13 cellular contexts compared by ENCODE assay signal in the genomic region with DNA sequence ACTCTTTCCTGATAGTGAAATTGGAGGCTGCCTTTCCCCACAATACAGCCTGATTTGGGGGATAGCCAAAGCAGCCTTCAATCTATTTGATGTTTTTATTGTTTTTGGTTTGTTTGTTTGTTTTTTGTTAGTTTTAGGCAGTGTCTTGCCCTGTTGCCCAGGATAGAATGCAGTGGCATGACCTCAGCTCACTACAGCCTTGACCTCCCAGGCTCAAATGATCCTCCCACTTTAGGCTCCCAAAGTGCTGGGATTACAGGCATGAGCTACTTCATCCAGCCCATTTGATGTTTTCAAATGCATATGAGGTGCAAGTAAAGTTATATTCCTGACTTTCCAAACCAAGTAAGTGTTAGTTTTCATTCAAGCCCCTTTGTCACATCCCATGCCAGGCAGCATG. TPM values are rescaled to one million over a fixed set of nuclear protein-coding genes. Genes with fewer than 3 reads are reported as not detected.
DNase-seq lines count a peak whose midpoint lies in the region; ATAC-seq and TF ChIP-seq lines count a peak whose summit lies in the region.
"Had no signal": no experiment of that assay in that cellular context is flagged by ENCODE, and none has a peak within 500 bp of the region (broad histone marks: within the 10 kb centered on the region; RNA-seq: fewer than 3 reads in every experiment).

No MANE protein-coding gene starts in this region.

- ATAC-seq in GM23338 (peak; percentile 29; the same call in 1 of the 3 replicates), HG03565 (IDR thresholded peaks at IDR 0.05; ENCODE audit: unreplicated experiment) (no peak)

- H2AFZ ChIP-seq in GM23338 = peak overlapping the region; percentile 86
- 0 out of 2 replicates have a peak overlapping the region, but pooled peaks have one; percentile 33 for H2AFZ ChIP-seq in Loucy (ENCODE audit: low read length)

- H3F3A ChIP-seq in GM23338 (replicated peaks; ENCODE audit: low read depth) = no peaks in the 10 kb centered on the region
- H3F3A ChIP-seq in Loucy (ENCODE audit: low read depth) = no peaks in the 10 kb centered on the region

- no peaks in the 10 kb centered on the region for H3K9me3 ChIP-seq in Loucy (ENCODE audit: insufficient read depth, low read depth, low read length)

- H3K4me1 ChIP-seq in GM23338 (ENCODE audit: insufficient read depth) = peaks cover 29% of the 10 kb centered on the region
- H3K4me1 ChIP-seq in Loucy (ENCODE audit: insufficient read depth, low read length, poor library complexity, severe bottlenecking) = no peaks in the 10 kb centered on the region

- H4K20me1 ChIP-seq in GM23338 (replicated peaks; ENCODE audit: insufficient read depth) = no peaks in the 10 kb centered on the region
- no peaks in the 10 kb centered on the region for H4K20me1 ChIP-seq in Loucy (ENCODE audit: insufficient read depth, low read length, poor library complexity, severe bottlenecking)

- no peak overlapping the region for H3K27ac Mint-ChIP-seq in GM23338
- H3K27ac Mint-ChIP-seq in neural crest cell (ENCODE audit: unreplicated experiment) = peak overlapping the region; percentile 2
- H3K27ac Mint-ChIP-seq: CD4-positive, alpha-beta memory T cell had no signal

- H3K79me2 ChIP-seq in GM23338 (replicated peaks; ENCODE audit: insufficient read depth) (no peaks in the 10 kb centered on the region), Loucy (ENCODE audit: insufficient read depth, low read length) (no peaks in the 10 kb centered on the region)

- no peak overlapping the region for H3K27ac ChIP-seq in GM23338 (ENCODE audit: low read depth)

- H3K4me3 ChIP-seq in GM23338 = no peak overlapping the region
- no peak overlapping the region for H3K4me3 ChIP-seq in Loucy (ENCODE audit: low read length, poor library complexity, severe bottlenecking)

- no peak for DNase-seq in GM23338 (ENCODE audit: low spot score)
- DNase-seq in neural crest cell (ENCODE audit: low read depth, low spot score) = no peak
- no peak for DNase-seq in effector CD8-positive, alpha-beta T cell (lab: John Stamatoyannopoulos, UW)
- no peak for DNase-seq in central memory CD4-positive, alpha-beta T cell
- DNase-seq: C1 segment of cervical spinal cord; CD4-positive, alpha-beta memory T cell; COR-L47; DMS153; DND-41; H7; HCEC 1CT had no signal

- H3K36me3 Mint-ChIP-seq in GM23338 (ENCODE audit: low read depth) (no peaks in the 10 kb centered on the region), neural crest cell (ENCODE audit: low read depth) (no peaks in the 10 kb centered on the region)
- H3K36me3 Mint-ChIP-seq: CD4-positive, alpha-beta memory T cell had no signal

- H3K36me3 ChIP-seq in GM23338 (ENCODE audit: insufficient read depth) (no peaks in the 10 kb centered on the region), Loucy (ENCODE audit: insufficient read depth, low read length) (no peaks in the 10 kb centered on the region)

- H3K4me1 Mint-ChIP-seq in GM23338 (peaks cover 30% of the 10 kb centered on the region), neural crest cell (peaks cover 32% of the 10 kb centered on the region)
- H3K4me1 Mint-ChIP-seq: CD4-positive, alpha-beta memory T cell had no signal

- H3K9me3 Mint-ChIP-seq in GM23338 (no peaks in the 10 kb centered on the region), neural crest cell (no peaks in the 10 kb centered on the region)
- H3K9me3 Mint-ChIP-seq: CD4-positive, alpha-beta memory T cell had no signal

- H3K27me3 ChIP-seq in GM23338 (ENCODE audit: insufficient read depth) (no peaks in the 10 kb centered on the region), Loucy (ENCODE audit: insufficient read depth, low read length, poor library complexity, severe bottlenecking) (no peaks in the 10 kb centered on the region)

- H3K4me2 ChIP-seq in GM23338 = peak overlapping the region; percentile 57; the same call in 1 of the 2 replicates
- no peak overlapping the region for H3K4me2 ChIP-seq in Loucy (ENCODE audit: low read depth, low read length, poor library complexity, severe bottlenecking)

- H3K4me3 Mint-ChIP-seq in GM23338 (no peak overlapping the region), neural crest cell (no peak overlapping the region)
- H3K4me3 Mint-ChIP-seq: CD4-positive, alpha-beta memory T cell had no signal

- H3K9me2 ChIP-seq in GM23338 (ENCODE audit: insufficient read depth) = no peaks in the 10 kb centered on the region
- H3K9me2 ChIP-seq in Loucy (replicated peaks; ENCODE audit: low read depth, low read length) = no peaks in the 10 kb centered on the region

- H3K27me3 Mint-ChIP-seq in GM23338 (ENCODE audit: insufficient read depth, low read depth, poor library complexity) (peaks cover 3% of the 10 kb centered on the region), neural crest cell (ENCODE audit: low read depth) (no peaks in the 10 kb centered on the region)

- no peak overlapping the region for H3K9ac ChIP-seq in Loucy (ENCODE audit: low read depth, low read length, poor library complexity, severe bottlenecking)

- TF ChIP-seq CTCF in GM23338 (conservative IDR thresholded peaks at IDR 0.05; ENCODE audit: low read depth in 2 of 2) = no peak
- TF ChIP-seq CTCF in Loucy (conservative IDR thresholded peaks at IDR 0.05; ENCODE audit: low read length) = no peak
- no peak for TF ChIP-seq CTCF in neural crest cell (conservative IDR thresholded peaks at IDR 0.05)

TF ChIP-seq in GM23338, 12 proteins besides CTCF, POLR2A, EP300 and RAD21:
- TF ChIP-seq, protein P1, sequence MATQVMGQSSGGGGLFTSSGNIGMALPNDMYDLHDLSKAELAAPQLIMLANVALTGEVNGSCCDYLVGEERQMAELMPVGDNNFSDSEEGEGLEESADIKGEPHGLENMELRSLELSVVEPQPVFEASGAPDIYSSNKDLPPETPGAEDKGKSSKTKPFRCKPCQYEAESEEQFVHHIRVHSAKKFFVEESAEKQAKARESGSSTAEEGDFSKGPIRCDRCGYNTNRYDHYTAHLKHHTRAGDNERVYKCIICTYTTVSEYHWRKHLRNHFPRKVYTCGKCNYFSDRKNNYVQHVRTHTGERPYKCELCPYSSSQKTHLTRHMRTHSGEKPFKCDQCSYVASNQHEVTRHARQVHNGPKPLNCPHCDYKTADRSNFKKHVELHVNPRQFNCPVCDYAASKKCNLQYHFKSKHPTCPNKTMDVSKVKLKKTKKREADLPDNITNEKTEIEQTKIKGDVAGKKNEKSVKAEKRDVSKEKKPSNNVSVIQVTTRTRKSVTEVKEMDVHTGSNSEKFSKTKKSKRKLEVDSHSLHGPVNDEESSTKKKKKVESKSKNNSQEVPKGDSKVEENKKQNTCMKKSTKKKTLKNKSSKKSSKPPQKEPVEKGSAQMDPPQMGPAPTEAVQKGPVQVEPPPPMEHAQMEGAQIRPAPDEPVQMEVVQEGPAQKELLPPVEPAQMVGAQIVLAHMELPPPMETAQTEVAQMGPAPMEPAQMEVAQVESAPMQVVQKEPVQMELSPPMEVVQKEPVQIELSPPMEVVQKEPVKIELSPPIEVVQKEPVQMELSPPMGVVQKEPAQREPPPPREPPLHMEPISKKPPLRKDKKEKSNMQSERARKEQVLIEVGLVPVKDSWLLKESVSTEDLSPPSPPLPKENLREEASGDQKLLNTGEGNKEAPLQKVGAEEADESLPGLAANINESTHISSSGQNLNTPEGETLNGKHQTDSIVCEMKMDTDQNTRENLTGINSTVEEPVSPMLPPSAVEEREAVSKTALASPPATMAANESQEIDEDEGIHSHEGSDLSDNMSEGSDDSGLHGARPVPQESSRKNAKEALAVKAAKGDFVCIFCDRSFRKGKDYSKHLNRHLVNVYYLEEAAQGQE (IDR thresholded peaks at IDR 0.05; ENCODE audit: unreplicated experiment) = no peak
- TF ChIP-seq STAT1 (IDR thresholded peaks at IDR 0.05; ENCODE audit: unreplicated experiment) (no peak), EZH2phosphoT487 (IDR thresholded peaks at IDR 0.05; ENCODE audit: unreplicated experiment) (no peak), ZNF331 (CRISPR knock-in tag; IDR thresholded peaks at IDR 0.05; ENCODE audit: low read depth) (no peak), JUNB (IDR thresholded peaks at IDR 0.05; ENCODE audit: unreplicated experiment) (no peak), POLR2AphosphoS5 (IDR thresholded peaks at IDR 0.05; ENCODE audit: low read depth) (no peak), NANOG (IDR thresholded peaks at IDR 0.05; ENCODE audit: borderline replicate concordance) (no peak), CREB1 (CRISPR knock-in tag; IDR thresholded peaks at IDR 0.05; ENCODE audit: low read depth) (no peak)
- TF ChIP-seq, protein P2, sequence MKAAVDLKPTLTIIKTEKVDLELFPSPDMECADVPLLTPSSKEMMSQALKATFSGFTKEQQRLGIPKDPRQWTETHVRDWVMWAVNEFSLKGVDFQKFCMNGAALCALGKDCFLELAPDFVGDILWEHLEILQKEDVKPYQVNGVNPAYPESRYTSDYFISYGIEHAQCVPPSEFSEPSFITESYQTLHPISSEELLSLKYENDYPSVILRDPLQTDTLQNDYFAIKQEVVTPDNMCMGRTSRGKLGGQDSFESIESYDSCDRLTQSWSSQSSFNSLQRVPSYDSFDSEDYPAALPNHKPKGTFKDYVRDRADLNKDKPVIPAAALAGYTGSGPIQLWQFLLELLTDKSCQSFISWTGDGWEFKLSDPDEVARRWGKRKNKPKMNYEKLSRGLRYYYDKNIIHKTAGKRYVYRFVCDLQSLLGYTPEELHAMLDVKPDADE (IDR thresholded peaks at IDR 0.05) = no peak

RNA-seq across cellular contexts. Expression of a gene that starts 41.3 kb away (rescaled TPM):
- 48.2 and 48.5 TPM in 2 replicates for total RNA-seq in GM23338 (2014; rRNA removed; shearing (Covaris generic))
- 103 and 124 TPM in 2 replicates for polyA plus RNA-seq in GM23338 (2016; fragmentation: Nextera tagmentation; extraction: Ambion mirVana)
- total RNA-seq in neural crest cell = 109 and 114 TPM in 2 replicates
